In genomic region chr20:17873410-17874270, GRCh38 we compare ENCODE assay signal across 8 cellular contexts.
DNase-seq lines count a peak whose midpoint lies in the region; TF ChIP-seq lines count a peak whose summit lies in the region.

No MANE protein-coding gene starts in this region.

- H3K4me2 ChIP-seq in BLaER1: peak overlapping the region; percentile 63

- no peak for TF ChIP-seq POLR2A in tibial nerve (IDR thresholded peaks at IDR 0.05)

- 0 out of 2 replicates have a peak overlapping the region, but pooled peaks have one; percentile 9 for H3K9ac ChIP-seq in BLaER1

- H3K9me3 ChIP-seq in BLaER1 (no peaks in the 10 kb centered on the region), tibial nerve (no peaks in the 10 kb centered on the region)

- no peak for TF ChIP-seq CTCF in tibial nerve (IDR thresholded peaks at IDR 0.05)

- H4K20me1 ChIP-seq in BLaER1: no peaks in the 10 kb centered on the region

- TF ChIP-seq EP300 in tibial nerve (IDR thresholded peaks at IDR 0.05): peak in 1 of 2 donors; percentile 60

- no peaks in the 10 kb centered on the region for H3K36me3 ChIP-seq in BLaER1
- no peaks in the 10 kb centered on the region for H3K36me3 ChIP-seq in tibial nerve

- H3K27ac ChIP-seq in BLaER1 (0 out of 2 replicates have a peak overlapping the region, but pooled peaks have one; percentile 30), tibial nerve (peak overlapping the region; percentile 41 to 83 (median 74))

- DNase-seq in NCI-H1092 treated with DMSO at 0.1 percent for 48 hours (lab: John Stamatoyannopoulos, UW) (peak; percentile 75), amniotic stem cell (lab: John Stamatoyannopoulos, UW) (peak; percentile 80), kidney tubule cell (ENCODE audit: low spot score) (peak; percentile 53), tibial nerve (ENCODE audit: low spot score in 2 of 2) (peak; percentile 92 to 94), occipital lobe (lab: John Stamatoyannopoulos, UW) (no peak), NCI-H2081 treated with DMSO at 0.1 percent for 48 hours (lab: John Stamatoyannopoulos, UW) (no peak)
- DNase-seq in NK-92 treated with Interleukin-12 subunit alpha and Interleukin-12 subunit beta, amount 100 ng/mL, for 24 hours (lab: John Stamatoyannopoulos, UW): no peak

- WGBS in tibial nerve, 2 donors: 39 to 47% methylated on average over 11 to 13 of the region's 14 CpGs

- H3K4me1 ChIP-seq in BLaER1 (peaks cover 97% of the 10 kb centered on the region), tibial nerve (peaks cover 0 to 37% (median 26%) of the 10 kb centered on the region in 4 donors)

- no peak overlapping the region for H3K4me3 ChIP-seq in BLaER1
- H3K4me3 ChIP-seq in tibial nerve: peak overlapping the region in 1 of 4 donors; percentile 4

- H3K27me3 ChIP-seq in BLaER1 (no peaks in the 10 kb centered on the region), tibial nerve (no peaks in the 10 kb centered on the region)

Comparison
In these comparisons a context has a peak if more than half of its experiments do, and no peak if none do; other contexts are left out.
1. DNase-seq: peak in NCI-H1092 treated with DMSO at 0.1 percent for 48 hours (single experiment), amniotic stem cell (single experiment), kidney tubule cell (single experiment) and tibial nerve (2 of 2); none in occipital lobe (single experiment), NK-92 treated with Interleukin-12 subunit alpha and Interleukin-12 subunit beta, amount 100 ng/mL, for 24 hours (single experiment) and NCI-H2081 treated with DMSO at 0.1 percent for 48 hours (single experiment).